ENCODE assay signal across 21 cellular contexts in genomic region chr2:238440767-238441166, GRCh38. TPM values are rescaled to one million over a fixed set of nuclear protein-coding genes. Genes with fewer than 3 reads are reported as not detected.
A peak's percentile ranks its signal among the peaks of the same experiment; 100 is the strongest.
DNase-seq lines count a peak whose midpoint lies in the region; ATAC-seq and TF ChIP-seq lines count a peak whose summit lies in the region.
"Had no signal": no experiment of that assay in that cellular context is flagged by ENCODE, and none has a peak within 500 bp of the region (broad histone marks: within the 10 kb centered on the region; RNA-seq: fewer than 3 reads in every experiment).

No MANE protein-coding gene starts in this region.

- H3K27me3 Mint-ChIP-seq in activated T-cell treated with anti-CD3 and anti-CD28 coated beads, Interleukin-2, amount 50 U/mL, for 24 hours = no peaks in the 10 kb centered on the region
- H3K27me3 Mint-ChIP-seq: CD4-positive, CD25-positive, alpha-beta regulatory T cell; stimulated activated memory B cell treated with anti-CD40 and anti-IgM and Interleukin-4, amounts not matched to agents 10 μg/mL and 1 μg/mL and 100 μg/mL, for 72 hours had no signal

- no peaks in the 10 kb centered on the region for H3K9me3 ChIP-seq in Panc1 (ENCODE audit: control insufficient read depth, insufficient read depth, low read depth, low read length)
- H3K9me3 ChIP-seq: body of pancreas, esophagus squamous epithelium, transverse colon had no signal

- DNase-seq in activated T-cell treated with anti-CD3 and anti-CD28 coated beads, Interleukin-2, amount 50 U/mL, for 24 hours = no peak
- DNase-seq in activated T-cell treated with anti-CD3 and anti-CD28 coated beads for 4 hours (no peak), Panc1 (ENCODE audit: low read depth, low spot score) (no peak), epithelial cell of prostate (ENCODE audit: low read depth, low spot score) (no peak), posterior vena cava (ENCODE audit: low spot score) (peak; percentile 44), MV-4-11 (lab: John Stamatoyannopoulos, UW) (no peak)
- DNase-seq: activated naive CD4-positive, alpha-beta T cell treated with anti-CD3 and anti-CD28 coated beads for 36 hours; body of pancreas; CD4-positive, CD25-positive, alpha-beta regulatory T cell; DND-41; dorsolateral prefrontal cortex; esophagus squamous epithelium; NK-92 treated with Interleukin-12 subunit alpha and Interleukin-12 subunit beta, amount 100 ng/mL, for 24 hours; SHP77 treated with DMSO at 0.1 percent for 48 hours; T-helper 2 cell; transverse colon had no signal

- H3K4me1 ChIP-seq in Panc1 (ENCODE audit: control insufficient read depth, insufficient read depth, low read length) = peaks cover 56% of the 10 kb centered on the region

- H3K9me3 Mint-ChIP-seq in activated T-cell treated with anti-CD3 and anti-CD28 coated beads, Interleukin-2, amount 50 U/mL, for 24 hours = no peaks in the 10 kb centered on the region
- H3K9me3 Mint-ChIP-seq: activated naive CD4-positive, alpha-beta T cell treated with anti-CD3 and anti-CD28 coated beads for 36 hours; CD4-positive, CD25-positive, alpha-beta regulatory T cell; nephron; stimulated activated memory B cell treated with anti-CD40 and anti-IgM and Interleukin-4, amounts not matched to agents 10 μg/mL and 1 μg/mL and 100 μg/mL, for 72 hours had no signal

- peak overlapping the region; percentile 93 for H3K27ac Mint-ChIP-seq in activated T-cell treated with anti-CD3 and anti-CD28 coated beads, Interleukin-2, amount 50 U/mL, for 24 hours
- H3K27ac Mint-ChIP-seq: stimulated activated memory B cell treated with anti-CD40 and anti-IgM and Interleukin-4, amounts not matched to agents 10 μg/mL and 1 μg/mL and 100 μg/mL, for 72 hours had no signal

- H3K27ac ChIP-seq in Panc1 (ENCODE audit: low read length) (peak overlapping the region; percentile 97), epithelial cell of prostate (peak overlapping the region; percentile 100)
- H3K27ac ChIP-seq: body of pancreas, dorsolateral prefrontal cortex, transverse colon had no signal

- no peak overlapping the region for H3K4me3 ChIP-seq in Panc1 (ENCODE audit: low read depth in 2 of 2, low read length in 2 of 2)
- H3K4me3 ChIP-seq: body of pancreas, dorsolateral prefrontal cortex, esophagus squamous epithelium, lung, transverse colon had no signal

- H3K27me3 ChIP-seq in Panc1 (ENCODE audit: control insufficient read depth, insufficient read depth, low read length) = no peaks in the 10 kb centered on the region
- H3K27me3 ChIP-seq: body of pancreas, dorsolateral prefrontal cortex, esophagus squamous epithelium, transverse colon had no signal

- H3K4me1 Mint-ChIP-seq in activated T-cell treated with anti-CD3 and anti-CD28 coated beads, Interleukin-2, amount 50 U/mL, for 24 hours (ENCODE audit: low read depth) = peaks cover 61% of the 10 kb centered on the region

- no TSS peak for BruUV-seq in Panc1 (replicated peaks; lab: Mats Ljungman, UMichigan)

- TF ChIP-seq CTCF in Panc1 (IDR thresholded peaks at IDR 0.05) = no peak

- POLR2A ChIA-PET in Panc1 (lab: Charles Lee) = no interaction called here

- in situ Hi-C loops in Panc1 (cut with HindIII; ENCODE audit: low pct_unique_long_range_greater_than_20kb, low sequenced_read_pairs) = no loop called here

- intact Hi-C loops in Panc1 (cut with micrococcal nuclease; ENCODE audit: unreplicated experiment) = no loop called here
- intact Hi-C loops in posterior vena cava (cut with DNase I) = loop anchor here in 1 of 2 donors (10.0 kb wide), 1 partner anchor 74 kb away; no protein-coding TSS in a partner anchor

- ATAC-seq in Panc1 (no peak), HG03039 (IDR thresholded peaks at IDR 0.05; ENCODE audit: unreplicated experiment) (no peak), HG02571 (IDR thresholded peaks at IDR 0.05; ENCODE audit: unreplicated experiment) (no peak)
- ATAC-seq: body of pancreas; stimulated activated memory B cell treated with anti-CD40 and anti-IgM and Interleukin-4, amounts not matched to agents 10 μg/mL and 1 μg/mL and 100 μg/mL, for 72 hours had no signal

- CTCF ChIA-PET in Panc1 (lab: Charles Lee) = no interaction called here

- peaks cover 19% of the 10 kb centered on the region for H3K36me3 ChIP-seq in Panc1 (ENCODE audit: control insufficient read depth, insufficient read depth, low read length)

- H3K36me3 Mint-ChIP-seq in activated T-cell treated with anti-CD3 and anti-CD28 coated beads, Interleukin-2, amount 50 U/mL, for 24 hours (ENCODE audit: low read depth) = peaks cover 88% of the 10 kb centered on the region

- H3K4me3 Mint-ChIP-seq in activated T-cell treated with anti-CD3 and anti-CD28 coated beads, Interleukin-2, amount 50 U/mL, for 24 hours = no peak overlapping the region
- H3K4me3 Mint-ChIP-seq: activated naive CD4-positive, alpha-beta T cell treated with anti-CD3 and anti-CD28 coated beads for 36 hours; stimulated activated memory B cell treated with anti-CD40 and anti-IgM and Interleukin-4, amounts not matched to agents 10 μg/mL and 1 μg/mL and 100 μg/mL, for 72 hours had no signal

RNA-seq across cellular contexts. Expression of gene ASB1, which starts 14.0 kb away (rescaled TPM):
- total RNA-seq in Panc1 (2021; ENCODE audit: unreplicated experiment) (57.3 TPM), posterior vena cava (10 to 100 TPM; 36.3 to 39.7 TPM)
- 52.1 TPM for polyA plus RNA-seq in Panc1 (2012; ENCODE audit: insufficient read length)
